ENCODE assay signal across 8 cellular contexts in the genomic region with DNA sequence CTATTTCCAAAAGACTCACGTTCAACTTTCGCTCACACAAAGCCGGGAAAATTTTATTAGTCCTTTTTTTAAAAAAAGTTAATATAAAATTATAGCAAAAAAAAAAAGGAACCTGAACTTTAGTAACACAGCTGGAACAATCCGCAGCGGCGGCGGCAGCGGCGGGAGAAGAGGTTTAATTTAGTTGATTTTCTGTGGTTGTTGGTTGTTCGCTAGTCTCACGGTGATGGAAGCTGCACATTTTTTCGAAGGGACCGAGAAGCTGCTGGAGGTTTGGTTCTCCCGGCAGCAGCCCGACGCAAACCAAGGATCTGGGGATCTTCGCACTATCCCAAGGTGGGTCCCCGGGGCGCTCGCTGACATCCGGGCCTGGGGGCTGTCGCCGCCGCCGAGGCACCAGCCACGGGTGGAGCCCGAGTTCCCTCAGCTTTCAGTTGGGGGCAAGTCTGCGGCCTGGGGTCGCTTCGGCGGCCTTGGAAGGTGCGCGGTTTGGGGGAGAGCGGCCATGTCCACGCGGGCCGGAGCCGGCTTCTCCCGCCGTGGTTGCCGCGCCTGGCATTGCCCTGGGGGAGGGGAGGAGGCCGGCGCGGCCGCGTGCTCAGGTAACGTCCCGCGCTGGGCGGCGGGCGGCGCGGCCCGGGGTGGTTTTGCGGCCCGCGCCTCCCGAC. TPM values are rescaled to one million over a fixed set of nuclear protein-coding genes. Genes with fewer than 3 reads are reported as not detected.
A peak's percentile ranks its signal among the peaks of the same experiment; 100 is the strongest.
DNase-seq lines count a peak whose midpoint lies in the region; ATAC-seq and TF ChIP-seq lines count a peak whose summit lies in the region.

No MANE protein-coding gene starts in this region.

- no peaks in the 10 kb centered on the region for H3K9me3 ChIP-seq in CD4-positive, alpha-beta memory T cell (ENCODE audit: control insufficient read depth in 1 of 2, low read length in 2 of 2)
- no peaks in the 10 kb centered on the region for H3K9me3 ChIP-seq in upper lobe of left lung

- H3K27ac ChIP-seq in CD4-positive, alpha-beta memory T cell (ENCODE audit: low read depth, low read length): peak overlapping the region; percentile 87
- H3K27ac ChIP-seq in upper lobe of left lung: peak overlapping the region; percentile 93 to 98 (median 96)

- ATAC-seq in GM21381 (IDR thresholded peaks at IDR 0.05; ENCODE audit: unreplicated experiment): peak; percentile 8
- peak; percentile 52 for ATAC-seq in esophagus mucosa
- peak; percentile 50 to 51 for ATAC-seq in upper lobe of left lung (ENCODE audit: low FRiP score in 2 of 2)

- no peak for TF ChIP-seq EP300 in upper lobe of left lung (IDR thresholded peaks at IDR 0.05)

- H3K36me3 Mint-ChIP-seq in CD4-positive, alpha-beta memory T cell: peaks cover 0 to 15% of the 10 kb centered on the region in 2 donors
- H3K36me3 Mint-ChIP-seq in nephron progenitor cell (ENCODE audit: low read depth): no peaks in the 10 kb centered on the region

- no peaks in the 10 kb centered on the region for H3K36me3 ChIP-seq in CD4-positive, alpha-beta memory T cell (ENCODE audit: insufficient read depth, low read length)
- H3K36me3 ChIP-seq in upper lobe of left lung: no peaks in the 10 kb centered on the region

- no peak for TF ChIP-seq POLR2A in upper lobe of left lung (IDR thresholded peaks at IDR 0.05)

- POLR2A ChIA-PET in CD4-positive, alpha-beta memory T cell (lab: Charles Lee; ENCODE audit: partially characterized antibody): interaction anchor here (0.6 to 8.7 kb wide), 50 partner anchors 8 to 1779 kb away, joined by 3 to 535 read pairs (median 5); a partner anchor contains a TSS

- no peak for TF ChIP-seq CTCF in nephron progenitor cell (IDR thresholded peaks at IDR 0.05)
- no peak for TF ChIP-seq CTCF in upper lobe of left lung (IDR thresholded peaks at IDR 0.05)

- CTCF ChIA-PET in CD4-positive, alpha-beta memory T cell (lab: Charles Lee; ENCODE audit: partially characterized antibody): interaction anchor here (1.1 to 9.0 kb wide), 10 partner anchors 12 to 384 kb away, joined by 3 to 102 read pairs (median 6); a partner anchor contains a TSS

- no peak for DNase-seq in CD4-positive, alpha-beta memory T cell
- DNase-seq in M059J (ENCODE audit: low read depth) (peak; percentile 49), activated T-cell treated with anti-CD3 and anti-CD28 coated beads for 4 hours (peak; percentile 36), nephron progenitor cell (peak; percentile 54), upper lobe of left lung (peak; percentile 55 to 89), kidney tubule cell (ENCODE audit: low spot score) (no peak)

- H3K27me3 Mint-ChIP-seq in CD4-positive, alpha-beta memory T cell: no peaks in the 10 kb centered on the region
- peaks cover 2% of the 10 kb centered on the region for H3K27me3 Mint-ChIP-seq in nephron progenitor cell (ENCODE audit: low read depth, poor library complexity)

- H3K4me3 ChIP-seq in CD4-positive, alpha-beta memory T cell (ENCODE audit: low read length in 2 of 2): peak overlapping the region; percentile 44 to 87
- H3K4me3 ChIP-seq in upper lobe of left lung: peak overlapping the region; percentile 68 to 96 (median 88)

- no peaks in the 10 kb centered on the region for H3K27me3 ChIP-seq in CD4-positive, alpha-beta memory T cell (ENCODE audit: insufficient read depth, low read length)
- H3K27me3 ChIP-seq in upper lobe of left lung: no peaks in the 10 kb centered on the region

- peak overlapping the region; percentile 94 to 100 (median 99) for H3K27ac Mint-ChIP-seq in CD4-positive, alpha-beta memory T cell
- peak overlapping the region; percentile 99 for H3K27ac Mint-ChIP-seq in nephron progenitor cell

- peaks cover 36 to 59% (median 40%) of the 10 kb centered on the region in 4 donors for H3K4me1 Mint-ChIP-seq in CD4-positive, alpha-beta memory T cell
- H3K4me1 Mint-ChIP-seq in nephron progenitor cell: peaks cover 49% of the 10 kb centered on the region

- peak overlapping the region; percentile 96 to 100 (median 99) for H3K4me3 Mint-ChIP-seq in CD4-positive, alpha-beta memory T cell
- peak overlapping the region; percentile 95 for H3K4me3 Mint-ChIP-seq in nephron progenitor cell

- peaks cover 0 to 5% (median 0%) of the 10 kb centered on the region in 8 donors for H3K9me3 Mint-ChIP-seq in CD4-positive, alpha-beta memory T cell
- peaks cover under 1% of the 10 kb centered on the region for H3K9me3 Mint-ChIP-seq in nephron progenitor cell

- 0% methylated on average over 14 to 30 of the region's 60 CpGs for WGBS in upper lobe of left lung, 2 donors

- intact Hi-C loops in CD4-positive, alpha-beta memory T cell (cut with micrococcal nuclease): loop anchor here (1.0 to 10.0 kb wide), 9 partner anchors 60 to 1492 kb away; a partner anchor contains a TSS

- H3K4me1 ChIP-seq in CD4-positive, alpha-beta memory T cell (ENCODE audit: insufficient read depth, low read length): peaks cover 37% of the 10 kb centered on the region
- H3K4me1 ChIP-seq in upper lobe of left lung: peaks cover 31 to 42% (median 35%) of the 10 kb centered on the region in 4 donors

RNA-seq across cellular contexts. Expression of a gene that starts 0.4 kb away (rescaled TPM):
- total RNA-seq in CD4-positive, alpha-beta memory T cell: 10 to 100 TPM; 62.2 to 63.1 TPM
- 10 to 100 TPM; 53.6 to 63.8 TPM for polyA plus RNA-seq in CD4-positive, alpha-beta memory T cell
- total RNA-seq in M059J (2014; rRNA removed; shearing (Covaris generic)): 95.8 and 139 TPM in 2 replicates
- total RNA-seq in esophagus mucosa (80.8 TPM), upper lobe of left lung (100 to 1,000 TPM in 2 of 6 donors, 10 to 100 TPM in 4; 57.2 to 132 (median 67.9) TPM)

RNA-seq across cellular contexts. Expression of a gene that starts 59.7 kb away (rescaled TPM):
- 10 to 100 TPM; 23.8 to 24.3 TPM for total RNA-seq in CD4-positive, alpha-beta memory T cell
- polyA plus RNA-seq in CD4-positive, alpha-beta memory T cell: 1 to 10 TPM; 1.0 to 2.6 TPM
- total RNA-seq in M059J (2014; rRNA removed; shearing (Covaris generic)): 17.1 and 30.7 TPM in 2 replicates
- total RNA-seq in esophagus mucosa: 19.1 TPM
- total RNA-seq in upper lobe of left lung: 10 to 100 TPM in 3 of 6 donors, 1 to 10 TPM in 3; 5.2 to 20.4 (median 12.4) TPM

Comparison
In these comparisons a context has a peak if more than half of its experiments do, and no peak if none do; other contexts are left out.
1. DNase-seq: peak in M059J (single experiment), activated T-cell treated with anti-CD3 and anti-CD28 coated beads for 4 hours (single experiment), nephron progenitor cell (single experiment) and upper lobe of left lung (2 of 2); none in CD4-positive, alpha-beta memory T cell (0 of 5) and kidney tubule cell (single experiment).
2. Peak in every context shown above with its lines, with median percentiles within 50 percentile points of each other: ATAC-seq.